Comparison of ENCODE assay signal across 35 cellular contexts in genomic region chr9:107183176-107183575, GRCh38.
DNase-seq lines count a peak whose midpoint lies in the region; ATAC-seq, FAIRE-seq and TF ChIP-seq lines count a peak whose summit lies in the region.
"Had no signal": no experiment of that assay in that cellular context is flagged by ENCODE, and none has a peak within 500 bp of the region (broad histone marks: within the 10 kb centered on the region; RNA-seq: fewer than 3 reads in every experiment).

No MANE protein-coding gene starts in this region.

- POLR2A ChIA-PET in HEK293 (lab: Yijun Ruan, JAX), result no interaction called here

- peaks cover 10% of the 10 kb centered on the region for H3K4me1 Mint-ChIP-seq in endodermal cell
- H3K4me1 Mint-ChIP-seq: B cell; CD14-positive monocyte; CD4-positive, alpha-beta memory T cell; CD4-positive, CD25-positive, alpha-beta regulatory T cell; CD8-positive, alpha-beta memory T cell had no signal

- CTCF ChIA-PET in HEK293 (lab: Yijun Ruan, JAX), result interaction anchor here (1.9 kb wide), 1 partner anchor 10 kb away, joined by 8 read pairs; no protein-coding TSS in a partner anchor

- H3K9me3 Mint-ChIP-seq in endodermal cell, result peaks cover 1% of the 10 kb centered on the region

- no peak overlapping the region for H3K4me3 ChIP-seq in HEK293 (ENCODE audit: low read depth, low read length)
- H3K4me3 ChIP-seq in endodermal cell (ENCODE audit: low read length), result peak overlapping the region; percentile 13
- H3K4me3 ChIP-seq in ascending aorta, result no peak overlapping the region
- H3K4me3 ChIP-seq: A549; BLaER1; BLaER1 treated with 17β-estradiol and CSF1 and Interleukin-3, amounts not matched to agents 10 nM and 100 nM had no signal

- DNase-seq in H54 (ENCODE audit: insufficient read length, low spot score) (no peak), endodermal cell (no peak), NCI-H345 (lab: John Stamatoyannopoulos, UW) (no peak), ascending aorta (ENCODE audit: low spot score in 2 of 2) (no peak)
- DNase-seq: 8988T; ACHN; AML-193; BE2C; C1 segment of cervical spinal cord; Caco-2; Calu3; CD4-positive, alpha-beta memory T cell; CD4-positive, alpha-beta T cell; CD4-positive, CD25-positive, alpha-beta regulatory T cell; CD8-positive, alpha-beta memory T cell; CD8-positive, alpha-beta T cell; COR-L47; DMS 273 treated with DMSO at 0.1 percent for 48 hours; DMS153; DMS53; DMS79; DMS79 treated with DMSO at 0.1 percent for 48 hours; DND-41; EL had no signal

- intact Hi-C loops in ascending aorta (cut with DNase I), result no loop called here

- H3K4me3 Mint-ChIP-seq in endodermal cell, result no peak overlapping the region
- H3K4me3 Mint-ChIP-seq: B cell; CD14-positive monocyte; CD4-positive, alpha-beta T cell; CD4-positive, CD25-positive, alpha-beta regulatory T cell; CD8-positive, alpha-beta memory T cell; CD8-positive, alpha-beta T cell had no signal

- no peaks in the 10 kb centered on the region for H3K36me3 Mint-ChIP-seq in endodermal cell (ENCODE audit: low read depth)
- H3K36me3 Mint-ChIP-seq: CD14-positive monocyte; CD4-positive, alpha-beta memory T cell; CD4-positive, CD25-positive, alpha-beta regulatory T cell; CD8-positive, alpha-beta T cell had no signal

- H3K9me3 ChIP-seq in HEK293 (ENCODE audit: control insufficient read depth, insufficient read depth, low read depth, low read length) (no peaks in the 10 kb centered on the region), endodermal cell (ENCODE audit: control insufficient read depth, low read length) (peaks cover 12% of the 10 kb centered on the region), ascending aorta (no peaks in the 10 kb centered on the region)
- H3K9me3 ChIP-seq: A549, BE2C, Caco-2 had no signal

- TF ChIP-seq POLR2A in H54 (IDR thresholded peaks at IDR 0.05; ENCODE audit: low read depth, low read length), result no peak

- FAIRE-seq in H54 (lab: Jason Lieb, UNC), result peak; percentile 11
- FAIRE-seq: A204.1, A549, D721Med had no signal

- TF ChIP-seq CTCF in HEK293 (tag by site-specific recombination; IDR thresholded peaks at IDR 0.05) (no peak), endodermal cell (conservative IDR thresholded peaks at IDR 0.05) (no peak), ascending aorta (IDR thresholded peaks at IDR 0.05) (no peak)

- H3K36me3 ChIP-seq in HEK293 (ENCODE audit: control insufficient read depth in 2 of 2, insufficient read depth in 1 of 2, low read length in 2 of 2) (no peaks in the 10 kb centered on the region), endodermal cell (ENCODE audit: control insufficient read depth, insufficient read depth, low read length) (no peaks in the 10 kb centered on the region), ascending aorta (no peaks in the 10 kb centered on the region)
- H3K36me3 ChIP-seq: BE2C; BLaER1; BLaER1 treated with 17β-estradiol and CSF1 and Interleukin-3, amounts not matched to agents 10 nM and 100 nM had no signal

- no peaks in the 10 kb centered on the region for H3K27me3 ChIP-seq in endodermal cell (ENCODE audit: control insufficient read depth, insufficient read depth, low read length, poor library complexity, severe bottlenecking)
- no peaks in the 10 kb centered on the region for H3K27me3 ChIP-seq in ascending aorta
- H3K27me3 ChIP-seq: BE2C; BLaER1; BLaER1 treated with 17β-estradiol and CSF1 and Interleukin-3, amounts not matched to agents 10 nM and 100 nM had no signal

- H3K27ac ChIP-seq in HEK293 (ENCODE audit: extremely low read depth, low read depth, low read length) (no peak overlapping the region), endodermal cell (ENCODE audit: low read depth, low read length) (no peak overlapping the region), ascending aorta (no peak overlapping the region)
- H3K27ac ChIP-seq: 22Rv1; A549; BLaER1; BLaER1 treated with 17β-estradiol and CSF1 and Interleukin-3, amounts not matched to agents 10 nM and 100 nM; C4-2B had no signal

- H3K4me1 ChIP-seq in HEK293 (ENCODE audit: control insufficient read depth, insufficient read depth, low read length) (no peaks in the 10 kb centered on the region), endodermal cell (ENCODE audit: control insufficient read depth, insufficient read depth, low read length) (no peaks in the 10 kb centered on the region), ascending aorta (no peaks in the 10 kb centered on the region)
- H3K4me1 ChIP-seq: A549; BLaER1; BLaER1 treated with 17β-estradiol and CSF1 and Interleukin-3, amounts not matched to agents 10 nM and 100 nM; Caco-2 had no signal

- no peaks in the 10 kb centered on the region for H3K27me3 Mint-ChIP-seq in endodermal cell (ENCODE audit: insufficient read depth)

- H3K27ac Mint-ChIP-seq in endodermal cell, result no peak overlapping the region
- H3K27ac Mint-ChIP-seq: B cell; CD14-positive monocyte; CD4-positive, alpha-beta memory T cell; CD4-positive, alpha-beta T cell; CD4-positive, CD25-positive, alpha-beta regulatory T cell; CD8-positive, alpha-beta memory T cell; CD8-positive, alpha-beta T cell had no signal

- no peak for ATAC-seq in GM19023 (IDR thresholded peaks at IDR 0.05; ENCODE audit: unreplicated experiment)
- ATAC-seq: A549; CD8-positive, alpha-beta T cell had no signal

- H3K9ac ChIP-seq in endodermal cell (ENCODE audit: extremely low read depth, low read length, poor library complexity, severe bottlenecking), result no peak overlapping the region
- H3K9ac ChIP-seq: BLaER1; BLaER1 treated with 17β-estradiol and CSF1 and Interleukin-3, amounts not matched to agents 10 nM and 100 nM had no signal

TF ChIP-seq in HEK293, 187 proteins besides CTCF, POLR2A, EP300 and RAD21:
- peak; percentile 93 for TF ChIP-seq SETDB1 (IDR thresholded peaks at IDR 0.05; ENCODE audit: insufficient read length, low read length)
- TF ChIP-seq ZNF654 (tag by site-specific recombination; IDR thresholded peaks at IDR 0.05; ENCODE audit: low read depth), result no peak
- TF ChIP-seq ZNF266 (tag by site-specific recombination; IDR thresholded peaks at IDR 0.05; ENCODE audit: low read depth), result no peak
- no peak for TF ChIP-seq ZNF76 (tag by site-specific recombination; IDR thresholded peaks at IDR 0.05; ENCODE audit: borderline replicate concordance, low read depth)
- no peak for TF ChIP-seq ZNF394 (tag by site-specific recombination; IDR thresholded peaks at IDR 0.05; ENCODE audit: borderline replicate concordance)
- TF ChIP-seq GLIS2 (tag by site-specific recombination; IDR thresholded peaks at IDR 0.05), result no peak
- no peak for TF ChIP-seq ZBTB17 (tag by site-specific recombination; IDR thresholded peaks at IDR 0.05)
